1 cellular context compared by ENCODE assay signal in genomic region chr11:45802531-45803317, GRCh38.
TF ChIP-seq lines count a peak whose summit lies in the region.

No MANE protein-coding gene starts in this region.

TF ChIP-seq in SK-N-SH treated with all-trans-retinoic acid at 6 μM for 48 hours, 23 proteins besides CTCF, POLR2A, EP300 and RAD21 (continued from another document):
- TF ChIP-seq PATZ1 (CRISPR knock-in tag; IDR thresholded peaks at IDR 0.05; ENCODE audit: borderline replicate concordance) (no peak), BACH2 (CRISPR knock-in tag; IDR thresholded peaks at IDR 0.05; ENCODE audit: borderline replicate concordance) (no peak), ZFP3 (CRISPR knock-in tag; IDR thresholded peaks at IDR 0.05) (no peak), TSHZ2 (CRISPR knock-in tag; IDR thresholded peaks at IDR 0.05) (no peak), ZNF70 (CRISPR knock-in tag; IDR thresholded peaks at IDR 0.05) (no peak), RARB (CRISPR knock-in tag; IDR thresholded peaks at IDR 0.05) (no peak), PPARA (CRISPR knock-in tag; IDR thresholded peaks at IDR 0.05; ENCODE audit: borderline replicate concordance) (no peak)
